9 cellular contexts compared by ENCODE assay signal in the genomic region with DNA sequence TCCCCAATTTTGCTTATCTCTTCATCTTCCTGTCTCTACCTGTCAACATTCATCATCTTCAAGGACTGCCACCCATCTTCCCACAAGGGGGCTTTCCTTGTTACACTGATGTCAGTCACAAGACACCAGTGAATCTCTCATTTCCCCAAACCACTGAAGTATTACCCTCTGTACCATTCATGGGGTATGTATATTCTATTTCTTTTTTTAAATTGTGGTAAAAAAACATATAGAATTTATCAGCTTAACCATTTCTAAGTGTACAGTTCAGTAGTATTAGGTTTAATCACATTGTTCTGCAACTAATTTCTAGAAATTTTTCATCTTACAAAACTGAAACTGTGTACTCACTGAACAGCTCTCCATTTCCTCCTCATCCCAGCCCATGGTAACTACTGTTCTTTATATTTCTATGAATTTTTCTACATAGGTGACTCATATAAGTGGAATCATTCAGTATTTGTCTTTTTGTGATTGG.
DNase-seq lines count a peak whose midpoint lies in the region; ATAC-seq and TF ChIP-seq lines count a peak whose summit lies in the region.
"Had no signal": no experiment of that assay in that cellular context is flagged by ENCODE, and none has a peak within 500 bp of the region (broad histone marks: within the 10 kb centered on the region; RNA-seq: fewer than 3 reads in every experiment).

No MANE protein-coding gene starts in this region.

- H2AK5ac ChIP-seq in trophoblast cell (ENCODE audit: low read length): no peak overlapping the region

- H3K9ac ChIP-seq in trophoblast cell (ENCODE audit: low read length): no peak overlapping the region

- H2BK5ac ChIP-seq in trophoblast cell (ENCODE audit: low read depth, low read length, poor library complexity): no peak overlapping the region

- TF ChIP-seq POLR2A in ovary (IDR thresholded peaks at IDR 0.05): no peak
- TF ChIP-seq POLR2A in breast epithelium (IDR thresholded peaks at IDR 0.05): no peak

- no peaks in the 10 kb centered on the region for H3K36me3 ChIP-seq in trophoblast cell (ENCODE audit: control insufficient read depth in 1 of 2, insufficient read depth in 2 of 2, low read length in 2 of 2)
- H3K36me3 ChIP-seq in ovary: no peaks in the 10 kb centered on the region
- H3K36me3 ChIP-seq in breast epithelium: no peaks in the 10 kb centered on the region

- no peak overlapping the region for H3K18ac ChIP-seq in trophoblast cell (ENCODE audit: low read length)

- no peak overlapping the region for H4K12ac ChIP-seq in trophoblast cell (ENCODE audit: low read depth, low read length)

- H3K79me1 ChIP-seq in trophoblast cell (ENCODE audit: low read length): no peaks in the 10 kb centered on the region

- no peaks in the 10 kb centered on the region for H3K9me3 Mint-ChIP-seq in activated naive CD8-positive, alpha-beta T cell treated with anti-CD3 and anti-CD28 coated beads for 36 hours

- H3K14ac ChIP-seq in trophoblast cell (ENCODE audit: low read length): no peak overlapping the region

- peak; percentile 12 for TF ChIP-seq CTCF in GM13977 (IDR thresholded peaks at IDR 0.05; ENCODE audit: extremely low read depth, insufficient read depth, missing control alignments)
- no peak for TF ChIP-seq CTCF in ovary (IDR thresholded peaks at IDR 0.05)
- TF ChIP-seq CTCF in breast epithelium (IDR thresholded peaks at IDR 0.05): no peak

- intact Hi-C loops in ovary (cut with DNase I) (no loop called here), breast epithelium (cut with DNase I; ENCODE audit: low total_unique reads) (no loop called here)

- no peaks in the 10 kb centered on the region for H3K36me3 Mint-ChIP-seq in activated naive CD8-positive, alpha-beta T cell treated with anti-CD3 and anti-CD28 coated beads for 36 hours

- H2BK120ac ChIP-seq in trophoblast cell (ENCODE audit: insufficient read depth, low read length, poor library complexity): no peak overlapping the region

- H3K4me1 Mint-ChIP-seq in activated naive CD8-positive, alpha-beta T cell treated with anti-CD3 and anti-CD28 coated beads for 36 hours: peaks cover 10% of the 10 kb centered on the region

- H3K79me2 ChIP-seq in trophoblast cell (ENCODE audit: control insufficient read depth, insufficient read depth, low read length, poor library complexity): no peaks in the 10 kb centered on the region

- H4K91ac ChIP-seq in trophoblast cell (ENCODE audit: low read depth, low read length): no peak overlapping the region

- H3K27ac ChIP-seq in trophoblast cell (ENCODE audit: low read depth, low read length): no peak overlapping the region
- no peak overlapping the region for H3K27ac ChIP-seq in ovary
- H3K27ac ChIP-seq in breast epithelium: no peak overlapping the region

- H3K27me3 ChIP-seq in trophoblast cell (ENCODE audit: insufficient read depth, low read length) (no peaks in the 10 kb centered on the region), ovary (no peaks in the 10 kb centered on the region), breast epithelium (no peaks in the 10 kb centered on the region)

- no peaks in the 10 kb centered on the region for H3K4me1 ChIP-seq in trophoblast cell (ENCODE audit: control insufficient read depth in 1 of 2, insufficient read depth in 2 of 2, low read length in 2 of 2)
- no peaks in the 10 kb centered on the region for H3K4me1 ChIP-seq in ovary (ENCODE audit: insufficient read depth)
- H3K4me1 ChIP-seq in breast epithelium: no peaks in the 10 kb centered on the region

- in situ Hi-C loops in GM13977 (cut with MboI; ENCODE audit: low pct_unique_long_range_greater_than_20kb, low sequenced_read_pairs, unreplicated experiment): no loop called here

- H2BK12ac ChIP-seq in trophoblast cell (ENCODE audit: low read length): no peak overlapping the region

- no peak overlapping the region for H4K8ac ChIP-seq in trophoblast cell (ENCODE audit: low read depth, low read length)

- no peak overlapping the region for H3K4me2 ChIP-seq in trophoblast cell (ENCODE audit: low read length)

- H3K9me3 ChIP-seq in trophoblast cell (ENCODE audit: insufficient read depth, low read depth, low read length) (no peaks in the 10 kb centered on the region), ovary (no peaks in the 10 kb centered on the region), breast epithelium (no peaks in the 10 kb centered on the region)

- peak; percentile 49 for DNase-seq in GM13977 (ENCODE audit: low spot score)
- peak; percentile 38 for DNase-seq in activated naive CD8-positive, alpha-beta T cell treated with anti-CD3 and anti-CD28 coated beads for 36 hours
- no peak for DNase-seq in trophoblast cell
- no peak for DNase-seq in NK-92 treated with Interleukin-12 subunit alpha and Interleukin-12 subunit beta, amount 100 ng/mL, for 24 hours (lab: John Stamatoyannopoulos, UW)
- DNase-seq in ovary: no peak
- no peak for DNase-seq in breast epithelium (ENCODE audit: low spot score in 2 of 2)
- DNase-seq: caudate nucleus had no signal

- no peak overlapping the region for H3K23ac ChIP-seq in trophoblast cell (ENCODE audit: low read length)

- H3K4me3 ChIP-seq in trophoblast cell (ENCODE audit: low read depth, low read length): no peak overlapping the region
- no peak overlapping the region for H3K4me3 ChIP-seq in ovary
- no peak overlapping the region for H3K4me3 ChIP-seq in breast epithelium

- no peak overlapping the region for H2AFZ ChIP-seq in trophoblast cell (ENCODE audit: insufficient read depth, low read length, poor library complexity)

- no peak overlapping the region for H3K4ac ChIP-seq in trophoblast cell (ENCODE audit: low read depth, low read length)

- TF ChIP-seq EP300 in ovary (IDR thresholded peaks at IDR 0.05): no peak

- H3K27ac Mint-ChIP-seq in activated naive CD8-positive, alpha-beta T cell treated with anti-CD3 and anti-CD28 coated beads for 36 hours: peak overlapping the region; percentile 83

- peak; percentile 77 for ATAC-seq in GM19467 (IDR thresholded peaks at IDR 0.05; ENCODE audit: unreplicated experiment)
- peak; percentile 81 for ATAC-seq in HG03097 (IDR thresholded peaks at IDR 0.05; ENCODE audit: low FRiP score, unreplicated experiment)

- H3K27me3 Mint-ChIP-seq in activated naive CD8-positive, alpha-beta T cell treated with anti-CD3 and anti-CD28 coated beads for 36 hours: peaks cover 6% of the 10 kb centered on the region

- peak overlapping the region; percentile 42 for H3K4me3 Mint-ChIP-seq in activated naive CD8-positive, alpha-beta T cell treated with anti-CD3 and anti-CD28 coated beads for 36 hours

Comparison
In these comparisons a context has a peak if more than half of its experiments do, and no peak if none do; other contexts are left out.
1. DNase-seq: peak in GM13977 (single experiment) and activated naive CD8-positive, alpha-beta T cell treated with anti-CD3 and anti-CD28 coated beads for 36 hours (single experiment); none in trophoblast cell (0 of 2), NK-92 treated with Interleukin-12 subunit alpha and Interleukin-12 subunit beta, amount 100 ng/mL, for 24 hours (single experiment), ovary (0 of 5) and breast epithelium (0 of 2).